In genomic region chr9:136092741-136093140, GRCh38 we compare ENCODE assay signal across 11 cellular contexts. TPM values are rescaled to one million over a fixed set of nuclear protein-coding genes. Genes with fewer than 3 reads are reported as not detected.
A peak's percentile ranks its signal among the peaks of the same experiment; 100 is the strongest.
DNase-seq lines count a peak whose midpoint lies in the region; ATAC-seq, FAIRE-seq and TF ChIP-seq lines count a peak whose summit lies in the region.
"Had no signal": no experiment of that assay in that cellular context is flagged by ENCODE, and none has a peak within 500 bp of the region (broad histone marks: within the 10 kb centered on the region; RNA-seq: fewer than 3 reads in every experiment).

No MANE protein-coding gene starts in this region.

- H3K4me3 ChIP-seq in A549 (peak overlapping the region; percentile 79; the same call in 2 of the 3 replicates), IMR-90 (ENCODE audit: insufficient read depth, low read depth, low read length) (no peak overlapping the region)

- no peak overlapping the region for H2BK20ac ChIP-seq in IMR-90 (ENCODE audit: low read depth, low read length)

- H3K4me2 ChIP-seq in A549 (peak overlapping the region; percentile 97), IMR-90 (ENCODE audit: low read depth, low read length) (no peak overlapping the region; the same call in 1 of the 2 replicates)

- no peak for FAIRE-seq in A549 (lab: Jason Lieb, UNC)
- no peak for FAIRE-seq in H54 (lab: Jason Lieb, UNC)
- FAIRE-seq: endometrium had no signal

- no peak overlapping the region for H3K9ac ChIP-seq in IMR-90 (ENCODE audit: low read depth, low read length)

- no TSS peak for BruUV-seq in IMR-90 (replicated peaks; lab: Mats Ljungman, UMichigan)

- intact Hi-C loops in IMR-90 (cut with micrococcal nuclease), result no loop called here

- POLR2A ChIA-PET in A549 (lab: Yijun Ruan, JAX), result interaction anchor here (1.7 to 1.8 kb wide), 2 partner anchors 17 to 41 kb away, joined by 9 to 12 read pairs; no protein-coding TSS in a partner anchor
- POLR2A ChIA-PET in IMR-90 (lab: Charles Lee; ENCODE audit: unreplicated experiment), result no interaction called here

- H3K4me1 Mint-ChIP-seq in chondrocyte (ENCODE audit: low read depth) (peaks cover 45% of the 10 kb centered on the region), neural crest cell (peaks cover 13% of the 10 kb centered on the region)

- TF ChIP-seq RAD21 in A549 (conservative IDR thresholded peaks at IDR 0.05 in 1 of 2, IDR thresholded peaks at IDR 0.05 in 1 of 2) (no peak), IMR-90 (IDR thresholded peaks at IDR 0.05; ENCODE audit: low read length) (no peak)

- peak overlapping the region; percentile 76 for H3K4me3 Mint-ChIP-seq in chondrocyte (ENCODE audit: unreplicated experiment)
- peak overlapping the region; percentile 88 for H3K4me3 Mint-ChIP-seq in neural crest cell

- peak overlapping the region; percentile 49 for H2AK5ac ChIP-seq in IMR-90 (ENCODE audit: low read depth, low read length)

- no peak overlapping the region for H2BK15ac ChIP-seq in IMR-90 (ENCODE audit: low read depth, low read length)

- H3K27ac ChIP-seq in A549, result peak overlapping the region; percentile 92 to 94; a peak in 5 of 6 replicates
- H3K27ac ChIP-seq in IMR-90 (ENCODE audit: insufficient read depth, low read length), result no peak overlapping the region; the same call in 1 of the 2 replicates

- H3K36me3 Mint-ChIP-seq in chondrocyte (ENCODE audit: low read depth) (no peaks in the 10 kb centered on the region), neural crest cell (ENCODE audit: low read depth) (no peaks in the 10 kb centered on the region)

- TF ChIP-seq EP300 in A549 (IDR thresholded peaks at IDR 0.05), result no peak

- TF ChIP-seq POLR2A in A549 (IDR thresholded peaks at IDR 0.05; ENCODE audit: low read length) (no peak), IMR-90 (IDR thresholded peaks at IDR 0.05; ENCODE audit: low read depth, low read length) (no peak), erythroblast (IDR thresholded peaks at IDR 0.05; ENCODE audit: low read length) (no peak), H54 (IDR thresholded peaks at IDR 0.05; ENCODE audit: low read depth, low read length) (no peak)

- H3K9me1 ChIP-seq in IMR-90 (ENCODE audit: insufficient read depth, low read length), result peaks cover 5% of the 10 kb centered on the region

- no peak overlapping the region for H3K18ac ChIP-seq in IMR-90 (ENCODE audit: low read depth, low read length)

- H4K8ac ChIP-seq in IMR-90 (ENCODE audit: low read depth in 2 of 2, low read length in 2 of 2), result no peak overlapping the region

- H2BK5ac ChIP-seq in IMR-90 (ENCODE audit: low read depth, low read length, poor library complexity, severe bottlenecking), result no peak overlapping the region

- peaks cover 57% of the 10 kb centered on the region for H3K4me1 ChIP-seq in A549
- H3K4me1 ChIP-seq in IMR-90 (ENCODE audit: control insufficient read depth, insufficient read depth, low read length), result peaks cover 23% of the 10 kb centered on the region

- H3K9me3 ChIP-seq in A549, result no peaks in the 10 kb centered on the region
- H3K9me3 ChIP-seq in IMR-90 (ENCODE audit: control insufficient read depth, insufficient read depth, low read length), result no peaks in the 10 kb centered on the region

- no peak overlapping the region for H4K91ac ChIP-seq in IMR-90 (ENCODE audit: insufficient read depth, low read depth, low read length)

- H3K4ac ChIP-seq in IMR-90 (ENCODE audit: low read depth, low read length), result peak overlapping the region; percentile 23; the same call in 1 of the 2 replicates

- peak overlapping the region; percentile 13 for H2AFZ ChIP-seq in IMR-90 (replicated peaks; ENCODE audit: low read length, poor library complexity)

- TF ChIP-seq CTCF in A549 (IDR thresholded peaks at IDR 0.05), result 0 out of 3 replicates have a peak, but pooled peaks have one; percentile 6
- no peak for TF ChIP-seq CTCF in IMR-90 (conservative IDR thresholded peaks at IDR 0.05; ENCODE audit: low read depth, low read length)
- peak; percentile 23 for TF ChIP-seq CTCF in chondrocyte (IDR thresholded peaks at IDR 0.05)
- TF ChIP-seq CTCF in neural crest cell (conservative IDR thresholded peaks at IDR 0.05), result no peak

- 81% methylated on average over 8 of the region's 9 CpGs for WGBS in A549 (ENCODE audit: missing lambda C conversion rate)
- 100% methylated on average over 3 of the region's 9 CpGs; no CpG with 5 or more reads in 1 of the 2 experiments for WGBS in IMR-90 (ENCODE audit: extremely low coverage in 2 of 2, insufficient read length in 1 of 2), 2 experiments

- peak overlapping the region; percentile 56; the same call in 1 of the 2 replicates for H3K23ac ChIP-seq in IMR-90 (ENCODE audit: low read depth, low read length)

- peaks cover 9 to 59% of the 10 kb centered on the region in 2 experiments for H3K79me1 ChIP-seq in IMR-90 (ENCODE audit: low read depth in 1 of 2, low read length in 2 of 2)

- dilution Hi-C loops in IMR-90 (cut with HindIII; ENCODE audit: low sequenced_read_pairs, unreplicated experiment), result no loop called here

- in situ Hi-C loops in IMR-90 (cut with MboI; ENCODE audit: low sequenced_read_pairs), result no loop called here

- H3K27ac Mint-ChIP-seq in chondrocyte (ENCODE audit: unreplicated experiment) (peak overlapping the region; percentile 83), neural crest cell (ENCODE audit: unreplicated experiment) (no peak overlapping the region)

- H3K36me3 ChIP-seq in IMR-90 (ENCODE audit: control insufficient read depth, insufficient read depth, low read length), result peaks cover 6% of the 10 kb centered on the region; the same call in 1 of the 2 replicates

- CTCF ChIA-PET in A549 (lab: Yijun Ruan, JAX), result interaction anchor here (0.9 to 4.2 kb wide), 5 partner anchors 13 to 30 kb away, joined by 3 to 94 read pairs (median 14); partner anchors contain the start of gene TMEM250
- CTCF ChIA-PET in IMR-90 (lab: Yijun Ruan, JAX), result no interaction called here

- no peak for ATAC-seq in A549
- ATAC-seq in IMR-90 (ENCODE audit: low read depth), result no peak
- ATAC-seq in GM19455 (IDR thresholded peaks at IDR 0.05; ENCODE audit: unreplicated experiment), result no peak

- no peak for DNase-seq in A549 (ENCODE audit: low read depth in 1 of 2, low spot score in 1 of 2)
- DNase-seq in IMR-90, result no peak
- DNase-seq in chondrocyte (ENCODE audit: low spot score), result no peak
- DNase-seq in neural crest cell (ENCODE audit: low read depth, low spot score), result no peak
- no peak for DNase-seq in erythroblast (lab: John Stamatoyannopoulos, UW)
- DNase-seq in H54 (ENCODE audit: insufficient read length, low spot score), result no peak
- no peak for DNase-seq in GF-D8 (lab: John Stamatoyannopoulos, UW)
- DNase-seq: activated CD8-positive, alpha-beta memory T cell treated with anti-CD3 and anti-CD28 coated beads for 24 hours; stimulated activated CD4-positive, alpha-beta T cell treated with anti-CD3 and anti-CD28 coated beads, Interleukin-1b, Interleukin-23, amount 100 ng/mL, for 48 hours had no signal

- no peak overlapping the region for H4K5ac ChIP-seq in IMR-90 (ENCODE audit: low read depth, low read length)

- no peak overlapping the region for H3K14ac ChIP-seq in IMR-90 (replicated peaks; ENCODE audit: low read depth, low read length)

- no peaks in the 10 kb centered on the region for H3K27me3 Mint-ChIP-seq in chondrocyte (ENCODE audit: low read depth)
- H3K27me3 Mint-ChIP-seq in neural crest cell (ENCODE audit: low read depth), result peaks cover 18% of the 10 kb centered on the region

- H3K9me3 Mint-ChIP-seq in chondrocyte (ENCODE audit: low read depth) (no peaks in the 10 kb centered on the region), neural crest cell (no peaks in the 10 kb centered on the region)

- no peak overlapping the region for H2BK120ac ChIP-seq in IMR-90 (ENCODE audit: low read depth, low read length)

- H3K56ac ChIP-seq in IMR-90 (ENCODE audit: extremely low read depth, insufficient read depth, low read length), result no peak overlapping the region

- H4K20me1 ChIP-seq in IMR-90 (ENCODE audit: insufficient read depth, low read length), result peaks cover 63% of the 10 kb centered on the region

- H3K27me3 ChIP-seq in IMR-90 (ENCODE audit: control insufficient read depth, insufficient read depth, low read length), result no peaks in the 10 kb centered on the region

- peak overlapping the region; percentile 78 for H2AK9ac ChIP-seq in IMR-90 (replicated peaks; ENCODE audit: low read depth, low read length, poor library complexity)

TF ChIP-seq in IMR-90, 13 proteins besides CTCF, POLR2A, EP300 and RAD21 (continues in another document):
- TF ChIP-seq FOS (IDR thresholded peaks at IDR 0.05; ENCODE audit: low read depth, low read length), result no peak
- no peak for TF ChIP-seq MAZ (IDR thresholded peaks at IDR 0.05; ENCODE audit: borderline replicate concordance, low read depth, low read length)
- TF ChIP-seq CHD1 (IDR thresholded peaks at IDR 0.05; ENCODE audit: low read depth, low read length), result no peak
- TF ChIP-seq NFE2L2 (IDR thresholded peaks at IDR 0.05; ENCODE audit: low read depth, low read length), result no peak
- TF ChIP-seq RCOR1 (IDR thresholded peaks at IDR 0.05; ENCODE audit: insufficient replicate concordance, low read length), result no peak
- TF ChIP-seq MAFK (IDR thresholded peaks at IDR 0.05; ENCODE audit: low read depth, low read length), result no peak
- no peak for TF ChIP-seq BHLHE40 (IDR thresholded peaks at IDR 0.05; ENCODE audit: low read depth, low read length)

RNA-seq across cellular contexts. Expression of gene NACC2, which starts 2.3 kb away (rescaled TPM):
- polyA plus RNA-seq in A549 (2011; rRNA removed) (12.7 and 16.1 TPM in 2 replicates), A549 (2017; fragmentation: RNase III; extraction: RNeasy Plus Mini Kit Qiagen cat#74134 plus additional on column Dnase treatment) (28.4 to 29.5 TPM (median 29.2 TPM) in 3 replicates), IMR-90 (2012; rRNA removed) (19.0 and 21.2 TPM in 2 replicates)
- 24.7 and 31.7 TPM in 2 replicates for polyA plus RNA-seq in A549 (2012; cell fraction: cytosol; rRNA removed)
- 60.5 and 64.5 TPM in 2 replicates for polyA plus RNA-seq in A549 (2012; cell fraction: nucleus; rRNA removed)
- polyA minus RNA-seq in A549 (2011; rRNA and poly(A)+ RNA removed), result 16.6 and 18.9 TPM in 2 replicates
- total RNA-seq in IMR-90 (2012; rRNA removed) (7.9 and 11.1 TPM in 2 replicates), chondrocyte (42.6 to 52.4 TPM (median 51.0 TPM) in 3 replicates), neural crest cell (8.1 and 8.6 TPM in 2 replicates)
- polyA plus RNA-seq in IMR-90 (2012; cell fraction: cytosol; rRNA removed), result 16.0 and 22.9 TPM in 2 replicates
- 27.3 and 39.1 TPM in 2 replicates for polyA plus RNA-seq in IMR-90 (2012; cell fraction: nucleus; rRNA removed; ENCODE audit: low replicate concordance)

RNA-seq across cellular contexts. Expression of gene TMEM250, which starts 25.9 kb away (rescaled TPM):
- polyA plus RNA-seq in A549 (2011; rRNA removed) (13.0 and 15.3 TPM in 2 replicates), A549 (2017; fragmentation: RNase III; extraction: RNeasy Plus Mini Kit Qiagen cat#74134 plus additional on column Dnase treatment) (31.4 to 35.2 TPM (median 34.0 TPM) in 3 replicates), IMR-90 (2012; rRNA removed) (17.5 and 18.6 TPM in 2 replicates)
- 19.7 and 31.3 TPM in 2 replicates for polyA plus RNA-seq in A549 (2012; cell fraction: cytosol; rRNA removed)
- polyA plus RNA-seq in A549 (2012; cell fraction: nucleus; rRNA removed), result 34.7 and 47.6 TPM in 2 replicates
- 16.1 and 19.3 TPM in 2 replicates for polyA minus RNA-seq in A549 (2011; rRNA and poly(A)+ RNA removed)
- total RNA-seq in IMR-90 (2012; rRNA removed) (12.5 and 14.0 TPM in 2 replicates), chondrocyte (31.9 to 37.3 TPM (median 35.9 TPM) in 3 replicates), neural crest cell (37.4 and 39.0 TPM in 2 replicates)
- 29.9 and 32.6 TPM in 2 replicates for polyA plus RNA-seq in IMR-90 (2012; cell fraction: cytosol; rRNA removed)
- 12.4 and 30.2 TPM in 2 replicates for polyA plus RNA-seq in IMR-90 (2012; cell fraction: nucleus; rRNA removed; ENCODE audit: low replicate concordance)

Comparison
In these comparisons a context has a peak if more than half of its experiments do, and no peak if none do; other contexts are left out.
1. CTCF ChIP-seq: peak in A549 (single experiment) and chondrocyte (single experiment); none in IMR-90 (single experiment) and neural crest cell (single experiment).